ENCODE assay signal across 12 cellular contexts in the genomic region with DNA sequence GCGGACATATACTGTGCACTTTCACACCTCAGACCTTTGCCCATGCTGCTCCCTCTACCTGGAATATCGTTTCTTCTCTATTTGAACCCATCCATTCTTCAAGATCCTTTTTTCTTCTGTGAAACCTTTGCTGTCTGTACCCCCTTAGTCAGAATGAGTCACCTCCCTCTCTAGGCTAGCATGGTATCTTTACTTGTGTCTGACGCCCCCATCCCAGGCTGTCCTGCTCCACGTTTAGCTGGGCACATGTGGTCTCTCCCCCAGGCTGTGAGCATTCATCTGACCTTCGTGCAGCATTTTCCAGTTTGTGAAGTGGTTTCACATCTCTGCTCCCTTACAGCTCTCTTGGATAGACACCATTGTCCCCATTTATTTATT. TPM values are rescaled to one million over a fixed set of nuclear protein-coding genes. Genes with fewer than 3 reads are reported as not detected.
DNase-seq lines count a peak whose midpoint lies in the region; ATAC-seq and TF ChIP-seq lines count a peak whose summit lies in the region.
"Had no signal": no experiment of that assay in that cellular context is flagged by ENCODE, and none has a peak within 500 bp of the region (broad histone marks: within the 10 kb centered on the region; RNA-seq: fewer than 3 reads in every experiment).

No MANE protein-coding gene starts in this region.

- no peak overlapping the region for H3K4me3 Mint-ChIP-seq in activated CD4-positive, alpha-beta T cell treated with anti-CD3 and anti-CD28 coated beads, Interleukin-2, amount 10 ng/mL, durations not matched to agents 7 days and 5 days
- H3K4me3 Mint-ChIP-seq: T-helper 1 cell treated with Interleukin-12 subunit alpha and Interleukin-12 subunit beta and Interleukin-4 antibody, amounts not matched to agents 30 μg/mL and 1 μg/mL, for 36 hours had no signal

- TF ChIP-seq CTCF in gastroesophageal sphincter (IDR thresholded peaks at IDR 0.05), result no peak

- peaks cover 29% of the 10 kb centered on the region for H3K27me3 Mint-ChIP-seq in activated CD4-positive, alpha-beta T cell treated with anti-CD3 and anti-CD28 coated beads, Interleukin-2, amount 10 ng/mL, durations not matched to agents 7 days and 5 days

- no peak overlapping the region for H3K9ac ChIP-seq in rectal smooth muscle tissue (ENCODE audit: low read length)

- peak overlapping the region in 1 of 2 donors; percentile 21 for H3K4me3 ChIP-seq in gastroesophageal sphincter
- H3K4me3 ChIP-seq in rectal smooth muscle tissue (ENCODE audit: low read length), result peak overlapping the region; percentile 5
- H3K4me3 ChIP-seq: thoracic aorta had no signal

- H3K9me3 ChIP-seq in gastroesophageal sphincter, result no peaks in the 10 kb centered on the region
- H3K9me3 ChIP-seq: thoracic aorta had no signal

- ATAC-seq in gastroesophageal sphincter (no peak), GM19324 (IDR thresholded peaks at IDR 0.05; ENCODE audit: low FRiP score, unreplicated experiment) (no peak)

- H3K4me1 ChIP-seq in gastroesophageal sphincter, result peaks cover 0 to 18% (median 12%) of the 10 kb centered on the region in 3 donors
- peaks cover 9% of the 10 kb centered on the region for H3K4me1 ChIP-seq in rectal smooth muscle tissue (ENCODE audit: control insufficient read depth, insufficient read depth, low read length)

- TF ChIP-seq POLR2A in gastroesophageal sphincter (IDR thresholded peaks at IDR 0.05), result no peak

- no peaks in the 10 kb centered on the region for H3K36me3 Mint-ChIP-seq in activated CD4-positive, alpha-beta T cell treated with anti-CD3 and anti-CD28 coated beads, Interleukin-2, amount 10 ng/mL, durations not matched to agents 7 days and 5 days (ENCODE audit: low read depth)

- POLR2A ChIA-PET in activated CD4-positive, alpha-beta T cell treated with anti-CD3 and anti-CD28 coated beads, Interleukin-2, amount 10 ng/mL, durations not matched to agents 7 days and 5 days (lab: Charles Lee), result no interaction called here

- H3K27me3 ChIP-seq in gastroesophageal sphincter (no peaks in the 10 kb centered on the region), rectal smooth muscle tissue (ENCODE audit: control insufficient read depth, insufficient read depth, low read length) (no peaks in the 10 kb centered on the region)

- H3K27ac Mint-ChIP-seq in activated CD4-positive, alpha-beta T cell treated with anti-CD3 and anti-CD28 coated beads, Interleukin-2, amount 10 ng/mL, durations not matched to agents 7 days and 5 days, result no peak overlapping the region
- H3K27ac Mint-ChIP-seq: T-helper 1 cell treated with Interleukin-12 subunit alpha and Interleukin-12 subunit beta and Interleukin-4 antibody, amounts not matched to agents 30 μg/mL and 1 μg/mL, for 36 hours had no signal

- WGBS in gastroesophageal sphincter (ENCODE audit: low coverage in 1 of 2), 2 donors, result 33 to 47% methylated on average over 4 of the region's 5 CpGs

- H3K27ac ChIP-seq in gastroesophageal sphincter (peak overlapping the region in 3 of 4 donors; percentile 82 to 86 (median 85)), rectal smooth muscle tissue (ENCODE audit: low read depth, low read length) (peak overlapping the region; percentile 82)
- H3K27ac ChIP-seq: HL-60, thoracic aorta had no signal

- DNase-seq in Daoy (ENCODE audit: low read depth) (peak; percentile 59), RPMI7951 (ENCODE audit: low read depth) (peak; percentile 41), CD1c-positive myeloid dendritic cell (ENCODE audit: extremely low spot score) (no peak), H4 (ENCODE audit: low spot score) (no peak)
- no peak for DNase-seq in activated CD4-positive, alpha-beta T cell treated with anti-CD3 and anti-CD28 coated beads, Interleukin-2, amount 10 ng/mL, durations not matched to agents 7 days and 5 days
- DNase-seq: activated T-cell treated with anti-CD3 and anti-CD28 coated beads, Interleukin-2, amount 50 U/mL, for 1 hour had no signal

- H3K9me3 Mint-ChIP-seq in activated CD4-positive, alpha-beta T cell treated with anti-CD3 and anti-CD28 coated beads, Interleukin-2, amount 10 ng/mL, durations not matched to agents 7 days and 5 days, result no peaks in the 10 kb centered on the region
- H3K9me3 Mint-ChIP-seq: T-helper 1 cell treated with Interleukin-12 subunit alpha and Interleukin-12 subunit beta and Interleukin-4 antibody, amounts not matched to agents 30 μg/mL and 1 μg/mL, for 36 hours had no signal

- CTCF ChIA-PET in activated CD4-positive, alpha-beta T cell treated with anti-CD3 and anti-CD28 coated beads, Interleukin-2, amount 10 ng/mL, durations not matched to agents 7 days and 5 days (lab: Charles Lee), result interaction anchor here (0.7 kb wide), 1 partner anchor 510 kb away, joined by 3 read pairs; no protein-coding TSS in a partner anchor

- no peak for TF ChIP-seq EP300 in gastroesophageal sphincter (IDR thresholded peaks at IDR 0.05)

- H3K36me3 ChIP-seq in gastroesophageal sphincter (no peaks in the 10 kb centered on the region), rectal smooth muscle tissue (ENCODE audit: control insufficient read depth, insufficient read depth, low read length) (no peaks in the 10 kb centered on the region)
- H3K36me3 ChIP-seq: thoracic aorta had no signal

- no peaks in the 10 kb centered on the region for H3K4me1 Mint-ChIP-seq in activated CD4-positive, alpha-beta T cell treated with anti-CD3 and anti-CD28 coated beads, Interleukin-2, amount 10 ng/mL, durations not matched to agents 7 days and 5 days

RNA-seq across cellular contexts. Expression of gene TLE3, which starts 14.3 kb away (rescaled TPM):
- total RNA-seq in Daoy (2014; rRNA removed; shearing (Covaris generic)), result 43.9 and 46.0 TPM in 2 replicates
- total RNA-seq in RPMI7951 (2014; rRNA removed; shearing (Covaris generic)), result 20.4 and 24.4 TPM in 2 replicates
- total RNA-seq in gastroesophageal sphincter, result 10 to 100 TPM; 32.4 to 81.6 (median 62.6) TPM
- total RNA-seq in activated CD4-positive, alpha-beta T cell treated with anti-CD3 and anti-CD28 coated beads, Interleukin-2, amount 10 ng/mL, durations not matched to agents 7 days and 5 days, result 10 to 100 TPM; 66.6 to 82.3 TPM
- 17.5 and 24.9 TPM in 2 replicates for total RNA-seq in H4 (2014; rRNA removed; shearing (Covaris generic))

Comparison
In these comparisons a context has a peak if more than half of its experiments do, and no peak if none do; other contexts are left out.
1. DNase-seq: peak in Daoy (single experiment) and RPMI7951 (single experiment); none in activated CD4-positive, alpha-beta T cell treated with anti-CD3 and anti-CD28 coated beads, Interleukin-2, amount 10 ng/mL, durations not matched to agents 7 days and 5 days (single experiment), CD1c-positive myeloid dendritic cell (single experiment) and H4 (single experiment).